11 cellular contexts compared by ENCODE assay signal in the genomic region with DNA sequence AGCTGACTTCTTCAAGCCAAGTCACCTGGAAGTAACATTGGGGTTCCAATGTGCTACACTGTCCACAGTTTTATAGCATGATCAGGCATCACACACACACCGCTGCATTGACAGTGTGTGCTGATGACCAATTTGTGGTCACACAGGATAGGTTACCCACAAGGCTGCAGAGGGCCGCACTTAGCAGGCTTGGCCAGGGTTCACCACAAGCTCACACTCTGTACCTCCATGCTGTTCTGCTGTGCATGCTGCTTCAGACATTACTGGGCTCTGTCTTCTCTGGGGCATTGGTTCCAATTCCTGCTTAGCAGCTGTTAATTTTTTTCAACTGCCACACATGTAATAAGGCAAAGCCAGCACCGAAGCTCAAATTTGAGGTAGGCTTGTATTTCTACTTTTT. TPM values are rescaled to one million over a fixed set of nuclear protein-coding genes. Genes with fewer than 3 reads are reported as not detected.
"Had no signal": no experiment of that assay in that cellular context is flagged by ENCODE, and none has a peak within 500 bp of the region (broad histone marks: within the 10 kb centered on the region; RNA-seq: fewer than 3 reads in every experiment).

No MANE protein-coding gene starts in this region.

- H3K9ac ChIP-seq: KMS-11 had no signal

- H3K36me3 Mint-ChIP-seq: activated naive CD8-positive, alpha-beta T cell treated with anti-CD3 and anti-CD28 coated beads, Interleukin-2, amount 10 ng/mL, durations not matched to agents 7 days and 5 days had no signal

- H3K27me3 ChIP-seq: body of pancreas had no signal

- H3K4me2 ChIP-seq: KMS-11 had no signal

- DNase-seq: activated CD8-positive, alpha-beta memory T cell treated with anti-CD3 and anti-CD28 coated beads, Interleukin-2, amount 50 U/mL, for 48 hours; activated naive CD8-positive, alpha-beta T cell treated with anti-CD3 and anti-CD28 coated beads, Interleukin-2, amount 10 ng/mL, durations not matched to agents 7 days and 5 days; NCI-H1436 treated with DMSO at 0.1 percent for 48 hours; NCI-H446 treated with DMSO at 0.1 percent for 48 hours; NCI-H524 treated with DMSO at 0.1 percent for 48 hours had no signal

- H3K4me3 Mint-ChIP-seq: activated CD8-positive, alpha-beta T cell treated with anti-CD3 and anti-CD28 coated beads, Interleukin-2, amount 10 ng/mL, durations not matched to agents 7 days and 5 days; activated naive CD8-positive, alpha-beta T cell treated with anti-CD3 and anti-CD28 coated beads, Interleukin-2, amount 10 ng/mL, durations not matched to agents 7 days and 5 days had no signal

- H3K9me3 Mint-ChIP-seq: activated naive CD8-positive, alpha-beta T cell treated with anti-CD3 and anti-CD28 coated beads, Interleukin-2, amount 10 ng/mL, durations not matched to agents 7 days and 5 days had no signal

- H3K4me3 ChIP-seq: body of pancreas, SK-N-MC had no signal

- H3K27ac ChIP-seq: body of pancreas, KMS-11, SK-N-MC had no signal

- FAIRE-seq: bronchial epithelial cell had no signal

- H3K9me3 ChIP-seq: body of pancreas had no signal

- H3K27ac Mint-ChIP-seq: activated CD8-positive, alpha-beta T cell treated with anti-CD3 and anti-CD28 coated beads, Interleukin-2, amount 10 ng/mL, durations not matched to agents 7 days and 5 days; activated naive CD8-positive, alpha-beta T cell treated with anti-CD3 and anti-CD28 coated beads, Interleukin-2, amount 10 ng/mL, durations not matched to agents 7 days and 5 days had no signal

RNA-seq across cellular contexts. Expression of gene NRIP3, which starts 11.0 kb away (rescaled TPM):
- total RNA-seq: OCI-LY7 had no signal
